11 cellular contexts compared by ENCODE assay signal in the genomic region with DNA sequence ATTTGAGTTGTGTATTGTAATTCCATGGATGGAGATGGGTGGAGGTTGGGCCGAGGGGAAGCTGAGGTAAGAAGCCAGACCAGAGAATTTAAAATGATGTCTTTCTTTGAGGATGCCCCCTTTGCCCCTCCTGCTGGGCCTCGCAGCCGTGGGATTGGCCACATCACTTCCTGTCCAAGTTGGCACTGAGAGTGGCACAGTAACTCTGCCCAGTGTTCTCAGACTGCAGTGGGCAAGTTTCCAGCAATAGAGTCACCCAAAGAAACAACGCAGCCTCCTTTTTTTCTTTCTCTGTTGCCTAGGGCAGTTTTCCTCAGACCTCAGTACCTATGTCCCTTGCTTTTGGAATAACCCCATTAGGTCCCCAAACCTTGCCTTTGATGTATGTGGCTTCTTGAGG. TPM values are rescaled to one million over a fixed set of nuclear protein-coding genes. Genes with fewer than 3 reads are reported as not detected.
A peak's percentile ranks its signal among the peaks of the same experiment; 100 is the strongest.
DNase-seq lines count a peak whose midpoint lies in the region; TF ChIP-seq lines count a peak whose summit lies in the region.
"Had no signal": no experiment of that assay in that cellular context is flagged by ENCODE, and none has a peak within 500 bp of the region (broad histone marks: within the 10 kb centered on the region; RNA-seq: fewer than 3 reads in every experiment).

No MANE protein-coding gene starts in this region.

- peaks cover 77% of the 10 kb centered on the region for H3K4me1 ChIP-seq in DOHH2 (ENCODE audit: control insufficient read depth, low read length)
- H3K4me1 ChIP-seq in cardiac muscle cell (ENCODE audit: low read depth) = peaks cover 56% of the 10 kb centered on the region
- H3K4me1 ChIP-seq in prostate gland (replicated peaks) = peaks cover 4% of the 10 kb centered on the region

- H3K4me3 ChIP-seq in DOHH2 (ENCODE audit: low read length) = peak overlapping the region; percentile 31
- no peak overlapping the region for H3K4me3 ChIP-seq in cardiac muscle cell
- H3K4me3 ChIP-seq in prostate gland = no peak overlapping the region

- intact Hi-C loops in prostate gland (cut with DNase I) = no loop called here

- H3K9me3 ChIP-seq in DOHH2 (ENCODE audit: control insufficient read depth, insufficient read depth, low read length) = no peaks in the 10 kb centered on the region
- H3K9me3 ChIP-seq in cardiac muscle cell (ENCODE audit: low read depth) = no peaks in the 10 kb centered on the region
- H3K9me3 ChIP-seq in prostate gland = no peaks in the 10 kb centered on the region

- H3K36me3 ChIP-seq in DOHH2 (ENCODE audit: control insufficient read depth, low read length) = peaks cover 61% of the 10 kb centered on the region
- H3K36me3 ChIP-seq in cardiac muscle cell = no peaks in the 10 kb centered on the region
- no peaks in the 10 kb centered on the region for H3K36me3 ChIP-seq in prostate gland

- H3K79me2 ChIP-seq in DOHH2 (ENCODE audit: control insufficient read depth, low read length) = peaks cover 99% of the 10 kb centered on the region

- H3K27ac ChIP-seq in DOHH2 (ENCODE audit: low read depth, low read length) (0 out of 2 replicates have a peak overlapping the region, but pooled peaks have one; percentile 0), cardiac muscle cell (peak overlapping the region; percentile 94), prostate gland (peak overlapping the region; percentile 5 to 49)
- H3K27ac ChIP-seq: KMS-11 had no signal

- TF ChIP-seq CTCF in DOHH2 (IDR thresholded peaks at IDR 0.05; ENCODE audit: low read depth, low read length, poor library complexity, severe bottlenecking) (no peak), cardiac muscle cell (IDR thresholded peaks at IDR 0.05; ENCODE audit: low read depth, low read length) (no peak), prostate gland (IDR thresholded peaks at IDR 0.05) (no peak), GM10266 (IDR thresholded peaks at IDR 0.05; ENCODE audit: control insufficient read depth, insufficient read depth, low read depth, missing control alignments) (no peak)

- H4K20me1 ChIP-seq in DOHH2 (ENCODE audit: control insufficient read depth, insufficient read depth, low read depth, low read length) = peaks cover 7% of the 10 kb centered on the region; the same call in 1 of the 2 replicates

- H3K27me3 ChIP-seq in DOHH2 (ENCODE audit: control insufficient read depth, low read length) (no peaks in the 10 kb centered on the region), cardiac muscle cell (no peaks in the 10 kb centered on the region), prostate gland (replicated peaks; ENCODE audit: insufficient read depth) (no peaks in the 10 kb centered on the region)

- H3K9me2 ChIP-seq in DOHH2 (replicated peaks; ENCODE audit: control insufficient read depth, low read length) = no peaks in the 10 kb centered on the region

- WGBS in prostate gland = 17% methylated on average over 4 of the region's 4 CpGs

- H3F3A ChIP-seq in DOHH2 (ENCODE audit: control insufficient read depth, insufficient read depth) = no peaks in the 10 kb centered on the region; the same call in 1 of the 2 replicates

- peak overlapping the region; percentile 65 for H3K4me2 ChIP-seq in DOHH2 (ENCODE audit: low read length)
- H3K4me2 ChIP-seq: KMS-11 had no signal

- TF ChIP-seq POLR2A in prostate gland (IDR thresholded peaks at IDR 0.05) = no peak

- DNase-seq in amygdala (lab: John Stamatoyannopoulos, UW) (peak in 54 of 56 donors; percentile 6 to 90 (median 72)), cardiac muscle cell (ENCODE audit: low read depth in 1 of 2, low spot score in 1 of 2) (no peak), prostate gland (ENCODE audit: low spot score) (peak; percentile 86), GM10266 (ENCODE audit: extremely low spot score) (no peak), NCI-H128 (lab: John Stamatoyannopoulos, UW; ENCODE audit: unreplicated experiment) (no peak), 8988T (no peak)
- DNase-seq in activated CD8-positive, alpha-beta memory T cell treated with anti-CD3 and anti-CD28 coated beads, Interleukin-2, amount 50 U/mL, for 4 hours = no peak
- DNase-seq: DND-41, RPMI8226 had no signal

RNA-seq across cellular contexts. Expression of a gene that starts 30.4 kb away (rescaled TPM):
- total RNA-seq in cardiac muscle cell = 43.8 and 52.6 TPM in 2 replicates
- 35.9 and 53.9 TPM in 2 replicates for polyA plus RNA-seq in cardiac muscle cell
- 10 to 100 TPM; 72.5 to 95.8 TPM for total RNA-seq in prostate gland

Comparison
In these comparisons a context has a peak if more than half of its experiments do, and no peak if none do; other contexts are left out.
1. H3K27ac ChIP-seq: peak in every context shown above with its lines; median percentile 94 in cardiac muscle cell; 27 in prostate gland; 0 in DOHH2.
2. DNase-seq: peak in amygdala (54 of 56) and prostate gland (single experiment); none in cardiac muscle cell (0 of 2), GM10266 (single experiment), NCI-H128 (single experiment), activated CD8-positive, alpha-beta memory T cell treated with anti-CD3 and anti-CD28 coated beads, Interleukin-2, amount 50 U/mL, for 4 hours (single experiment) and 8988T (single experiment).